In the genomic region with DNA sequence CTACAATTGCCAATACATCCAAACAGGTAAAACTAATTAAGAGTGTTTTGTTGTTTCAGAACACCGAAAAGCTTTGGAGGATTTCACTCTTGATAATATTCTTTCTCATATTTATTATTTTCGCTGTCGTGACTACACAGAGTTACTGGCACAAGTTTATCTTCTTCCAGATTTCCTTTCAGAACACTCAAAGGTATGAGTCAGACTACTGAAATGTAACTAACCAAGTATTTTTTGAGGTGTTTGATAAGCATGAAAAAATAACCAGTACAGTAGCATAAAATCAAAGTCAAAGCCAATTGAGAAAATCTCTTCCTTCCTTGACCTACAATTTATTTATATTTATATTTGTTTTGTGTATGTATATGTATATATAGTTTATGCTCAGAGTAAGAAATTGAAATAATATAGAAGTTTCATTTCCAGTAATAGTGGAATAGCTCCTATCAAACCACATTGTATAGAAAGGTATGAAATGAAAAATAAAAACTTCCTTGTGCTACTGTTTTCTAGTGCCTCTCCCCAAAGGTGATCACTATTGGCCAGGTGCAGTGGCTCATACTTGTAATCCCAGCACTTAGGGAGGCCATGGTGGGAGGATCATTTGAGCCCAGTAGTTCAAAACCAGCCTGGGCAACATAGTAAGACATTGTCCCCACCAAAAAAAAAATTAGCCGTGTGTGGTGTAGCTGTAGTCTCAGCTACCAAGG, we compare ENCODE assay signal across 13 cellular contexts. TPM values are rescaled to one million over a fixed set of nuclear protein-coding genes. Genes with fewer than 3 reads are reported as not detected.
DNase-seq lines count a peak whose midpoint lies in the region; ATAC-seq, FAIRE-seq and TF ChIP-seq lines count a peak whose summit lies in the region.
"Had no signal": no experiment of that assay in that cellular context is flagged by ENCODE, and none has a peak within 500 bp of the region (broad histone marks: within the 10 kb centered on the region; RNA-seq: fewer than 3 reads in every experiment).

No MANE protein-coding gene starts in this region.

- 77 to 83% methylated on average over 4 of the region's 4 CpGs for WGBS in lower leg skin, 2 donors

- H3K4me1 ChIP-seq in RWPE2 (ENCODE audit: insufficient read depth, poor library complexity, severe bottlenecking): peaks cover 14% of the 10 kb centered on the region
- H3K4me1 ChIP-seq: ascending aorta had no signal

- TF ChIP-seq POLR2A in H54 (IDR thresholded peaks at IDR 0.05; ENCODE audit: low read depth, low read length): no peak
- no peak for TF ChIP-seq POLR2A in lower leg skin (IDR thresholded peaks at IDR 0.05)

- DNase-seq in H54 (ENCODE audit: insufficient read length, low spot score) (peak; percentile 32), RWPE2 (ENCODE audit: low spot score) (no peak), cardiac fibroblast (ENCODE audit: low read depth in 2 of 2) (peak; percentile 66 to 77), omental fat pad (ENCODE audit: low spot score) (no peak), caudate nucleus (lab: John Stamatoyannopoulos, UW) (no peak), lower leg skin (ENCODE audit: low spot score in 2 of 2) (no peak), NCI-H1092 (lab: John Stamatoyannopoulos, UW) (no peak), KBM-7 (no peak)
- DNase-seq: NCI-H187, SHP77 treated with DMSO at 0.1 percent for 48 hours had no signal

- no peak for FAIRE-seq in H54 (lab: Jason Lieb, UNC)

- H3K36me3 ChIP-seq in RWPE2 (ENCODE audit: low read depth): peaks cover 55% of the 10 kb centered on the region

- H3K9me3 ChIP-seq in RWPE2 (ENCODE audit: severe bottlenecking): no peaks in the 10 kb centered on the region
- H3K9me3 ChIP-seq: ascending aorta, thoracic aorta had no signal

- TF ChIP-seq CTCF in RWPE2 (IDR thresholded peaks at IDR 0.05; ENCODE audit: poor library complexity, severe bottlenecking): no peak
- no peak for TF ChIP-seq CTCF in cardiac fibroblast (IDR thresholded peaks at IDR 0.05; ENCODE audit: low read depth, low read length)
- TF ChIP-seq CTCF in omental fat pad (IDR thresholded peaks at IDR 0.05): no peak
- TF ChIP-seq CTCF in lower leg skin (IDR thresholded peaks at IDR 0.05): no peak

- intact Hi-C loops in lower leg skin (cut with DNase I; ENCODE audit: low total_unique reads): loop anchor here (5.0 kb wide), 1 partner anchor 304 kb away; no protein-coding TSS in a partner anchor

- H3K4me3 ChIP-seq in RWPE2 (ENCODE audit: severe bottlenecking) (no peak overlapping the region), cardiac fibroblast (replicated peaks in 1 of 2; ENCODE audit: low read depth in 2 of 2, low read length in 2 of 2) (no peak overlapping the region), lower leg skin (ENCODE audit: low read depth, poor library complexity, severe bottlenecking) (no peak overlapping the region)
- H3K4me3 ChIP-seq: ascending aorta, thoracic aorta had no signal

- in situ Hi-C loops in KBM-7 (cut with MboI; ENCODE audit: low pct_unique_long_range_greater_than_20kb, low sequenced_read_pairs): no loop called here

- no peak overlapping the region for H3K27ac ChIP-seq in RWPE2 (ENCODE audit: poor library complexity, severe bottlenecking)
- H3K27ac ChIP-seq in caudate nucleus (ENCODE audit: low read depth, low read length): no peak overlapping the region
- H3K27ac ChIP-seq: ascending aorta, KMS-11, thoracic aorta had no signal

- no peaks in the 10 kb centered on the region for H3K27me3 ChIP-seq in RWPE2 (ENCODE audit: insufficient read depth, poor library complexity, severe bottlenecking)
- H3K27me3 ChIP-seq: ascending aorta had no signal

- ATAC-seq in RWPE2 (ENCODE audit: low read depth) (peak; percentile 55; the same call in 1 of the 3 replicates), omental fat pad (ENCODE audit: low FRiP score) (peak; percentile 71)

RNA-seq across cellular contexts. Expression of a gene that starts 10.9 kb away (rescaled TPM):
- total RNA-seq in omental fat pad: 10 to 100 TPM in 3 of 4 donors, 1 to 10 TPM in 1; 7.1 to 18.3 (median 15.7) TPM
- 10 to 100 TPM in 3 of 4 donors, 1 to 10 TPM in 1; 7.9 to 18.4 (median 15.0) TPM for total RNA-seq in lower leg skin

RNA-seq across cellular contexts. Expression of a gene that starts 11.4 kb away (rescaled TPM):
- 1 to 10 TPM in 1 of 4 donors, under 1 TPM in 3; 0.19 to 1.3 (median 0.39) TPM for total RNA-seq in omental fat pad
- total RNA-seq in lower leg skin: under 1 TPM in 2 of 4 donors, not detected in 2; 0.26 to 0.44 TPM
- total RNA-seq: ascending aorta had no signal

RNA-seq across cellular contexts. Expression of a gene that starts 52.4 kb away (rescaled TPM):
- total RNA-seq in omental fat pad (under 1 TPM in 3 of 4 donors, not detected in 1; 0.19 to 0.48 (median 0.46) TPM), lower leg skin (under 1 TPM in 3 of 4 donors, not detected in 1; 0.06 to 0.21 (median 0.15) TPM)
- total RNA-seq: thoracic aorta had no signal

Comparison
In these comparisons a context has a peak if more than half of its experiments do, and no peak if none do; other contexts are left out.
1. DNase-seq: peak in H54 (single experiment) and cardiac fibroblast (2 of 2); none in RWPE2 (single experiment), omental fat pad (single experiment), caudate nucleus (0 of 61), lower leg skin (0 of 2), NCI-H1092 (single experiment) and KBM-7 (single experiment).